34 cellular contexts compared by ENCODE assay signal in the genomic region with DNA sequence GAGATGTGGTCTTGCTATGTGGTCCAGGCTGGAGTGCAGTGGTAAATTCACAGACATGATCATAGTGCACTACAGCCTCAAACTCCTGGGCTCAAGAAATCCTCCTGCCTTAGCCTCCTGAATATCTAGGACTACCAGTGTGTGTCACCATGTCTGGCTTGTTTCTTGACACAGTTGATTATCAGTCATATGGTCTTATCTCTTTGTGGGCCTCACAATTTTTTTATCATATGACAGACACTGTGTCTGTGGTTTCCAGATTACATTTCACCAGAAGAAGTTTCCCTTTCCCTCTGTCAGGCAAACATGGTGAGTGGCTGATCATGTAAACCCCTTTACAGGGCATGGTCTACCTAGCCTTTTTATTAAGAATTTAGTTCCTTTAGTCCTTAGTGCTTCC.
"Had no signal": no experiment of that assay in that cellular context is flagged by ENCODE, and none has a peak within 500 bp of the region (broad histone marks: within the 10 kb centered on the region; RNA-seq: fewer than 3 reads in every experiment).

No MANE protein-coding gene starts in this region.

- H3K36me3 ChIP-seq: MG63 had no signal

- H3K4me3 ChIP-seq: MG63 had no signal

- H3K9me3 ChIP-seq: MG63 had no signal

- H3K9ac ChIP-seq: KMS-11 had no signal

- H3K27ac ChIP-seq: KMS-11 had no signal

- H3K4me2 ChIP-seq: KMS-11 had no signal

- H3K27me3 ChIP-seq: MG63 had no signal

- DNase-seq: Karpas-422, Kasumi-1, MG63, MM.1S, MV-4-11, NCI-H1048, NCI-H1092, NCI-H1092 treated with DMSO at 0.1 percent for 48 hours, NCI-H1105, NCI-H1105 treated with DMSO at 0.1 percent for 48 hours, NCI-H1417, NCI-H1417 treated with DMSO at 0.1 percent for 48 hours, NCI-H1436, NCI-H1436 treated with DMSO at 0.1 percent for 48 hours, NCI-H146, NCI-H1694, NCI-H1694 treated with DMSO at 0.1 percent for 48 hours, NCI-H187, NCI-H187 treated with DMSO at 0.1 percent for 48 hours, NCI-H1930, NCI-H2029, NCI-H2029 treated with DMSO at 0.1 percent for 48 hours, NCI-H2081, NCI-H2107, NCI-H2171, NCI-H2171 treated with DMSO at 0.1 percent for 48 hours, NCI-H2227 treated with DMSO at 0.1 percent for 48 hours, NCI-H226, NCI-H345, NCI-H446, NCI-H446 treated with DMSO at 0.1 percent for 48 hours, NCI-H510A, NCI-H510A treated with DMSO at 0.1 percent for 48 hours had no signal
